ENCODE assay signal across 24 cellular contexts in the genomic region with DNA sequence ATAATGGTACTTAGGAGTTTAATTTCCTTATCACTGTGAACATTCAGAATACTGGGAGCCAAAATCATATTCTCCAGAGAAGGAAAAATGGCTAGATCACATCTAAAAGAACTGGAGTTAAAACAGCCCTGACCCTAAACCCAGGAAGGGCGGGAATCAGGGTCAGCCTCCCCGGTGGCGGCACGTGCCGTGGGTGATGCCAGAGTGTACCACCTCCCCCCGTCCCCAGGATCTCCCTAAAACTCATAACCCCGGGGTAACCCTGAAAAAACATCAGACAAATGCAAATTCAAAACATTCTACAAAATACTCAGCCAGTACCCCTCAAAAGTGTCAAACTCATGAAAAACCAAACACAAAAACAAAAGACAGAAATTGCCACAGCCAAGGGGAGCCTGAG.
"Had no signal": no experiment of that assay in that cellular context is flagged by ENCODE, and none has a peak within 500 bp of the region (broad histone marks: within the 10 kb centered on the region; RNA-seq: fewer than 3 reads in every experiment).

No MANE protein-coding gene starts in this region.

- H3K4me3 ChIP-seq: K562 had no signal

- H3K27ac ChIP-seq: brain microvascular endothelial cell had no signal

- H3K36me3 ChIP-seq: brain microvascular endothelial cell had no signal

- H3K27me3 ChIP-seq: brain microvascular endothelial cell had no signal

- H3K4me3 Mint-ChIP-seq: activated naive CD4-positive, alpha-beta T cell treated with anti-CD3 and anti-CD28 coated beads for 36 hours; activated naive CD8-positive, alpha-beta T cell; activated T-cell treated with anti-CD3 and anti-CD28 coated beads, Interleukin-2, amount 50 U/mL, for 4 hours; T-helper 17 cell; WTC11 had no signal

- DNase-seq: activated CD4-positive, alpha-beta T cell treated with anti-CD3 and anti-CD28 coated beads for 48 hours; activated CD4-positive, alpha-beta T cell treated with anti-CD3 and anti-CD28 coated beads, Interleukin-2, amount 50 U/mL, for 4 hours; activated CD4-positive, CD25-positive, alpha-beta regulatory T cell treated with anti-CD3 and anti-CD28 coated beads, Interleukin-2, amount 50 U/mL, for 72 hours; activated CD8-positive, alpha-beta memory T cell treated with anti-CD3 and anti-CD28 coated beads for 24 hours; activated naive CD4-positive, alpha-beta T cell treated with anti-CD3 and anti-CD28 coated beads for 36 hours; activated T-cell treated with anti-CD3 and anti-CD28 coated beads, Interleukin-2, amount 50 U/mL, for 4 hours; brain microvascular endothelial cell; Karpas-422; MM.1S; NCI-H1105; NCI-H1436; NCI-H1694 treated with DMSO at 0.1 percent for 48 hours; NCI-H2029 treated with DMSO at 0.1 percent for 48 hours; NCI-H345; NCI-H510A; NCI-H526 treated with DMSO at 0.1 percent for 48 hours; NK-92 treated with Interleukin-12 subunit alpha and Interleukin-12 subunit beta, amount 100 ng/mL, for 24 hours; OCI-M1; SIG-M5; T-helper 17 cell; T-helper 9 cell had no signal

- H3K27ac Mint-ChIP-seq: activated naive CD4-positive, alpha-beta T cell treated with anti-CD3 and anti-CD28 coated beads for 36 hours; activated naive CD8-positive, alpha-beta T cell; T-helper 17 cell; WTC11 had no signal

- H3K4me1 Mint-ChIP-seq: WTC11 had no signal

- H3K27me3 Mint-ChIP-seq: activated naive CD8-positive, alpha-beta T cell; T-helper 17 cell had no signal
